8 cellular contexts compared by ENCODE assay signal in genomic region chr6:37820713-37821069, GRCh38. TPM values are rescaled to one million over a fixed set of nuclear protein-coding genes. Genes with fewer than 3 reads are reported as not detected.
DNase-seq lines count a peak whose midpoint lies in the region; ATAC-seq, FAIRE-seq and TF ChIP-seq lines count a peak whose summit lies in the region.

No MANE protein-coding gene starts in this region.

- H3K36me3 ChIP-seq in left ventricle myocardium inferior (no peaks in the 10 kb centered on the region), lower lobe of right lung (no peaks in the 10 kb centered on the region), uterus (no peaks in the 10 kb centered on the region)

- no peaks in the 10 kb centered on the region for H3K36me3 Mint-ChIP-seq in brain

- H3K27ac ChIP-seq in left ventricle myocardium inferior (replicated peaks), result peak overlapping the region; percentile 100
- peak overlapping the region; percentile 98 for H3K27ac ChIP-seq in lower lobe of right lung
- peak overlapping the region; percentile 95 to 99 for H3K27ac ChIP-seq in uterus

- H3K27me3 ChIP-seq in left ventricle myocardium inferior (ENCODE audit: low read depth) (no peaks in the 10 kb centered on the region), lower lobe of right lung (ENCODE audit: low read depth) (no peaks in the 10 kb centered on the region), uterus (no peaks in the 10 kb centered on the region)

- FAIRE-seq in H54 (lab: Jason Lieb, UNC), result no peak

- no peaks in the 10 kb centered on the region for H3K27me3 Mint-ChIP-seq in brain

- H3K27ac Mint-ChIP-seq in brain, result peak overlapping the region; percentile 54 to 97 (median 84)

- peaks cover 72% of the 10 kb centered on the region for H3K4me1 Mint-ChIP-seq in brain

- H3K4me3 Mint-ChIP-seq in brain, result peak overlapping the region; percentile 82 to 92 (median 85)

- no peaks in the 10 kb centered on the region for H3K9me3 Mint-ChIP-seq in brain

- TF ChIP-seq POLR2A in uterus (IDR thresholded peaks at IDR 0.05) (no peak), H54 (IDR thresholded peaks at IDR 0.05; ENCODE audit: low read depth, low read length) (no peak)

- intact Hi-C loops in left ventricle myocardium inferior (cut with micrococcal nuclease), result no loop called here
- intact Hi-C loops in Right ventricle myocardium inferior (cut with DNase I), result no loop called here
- intact Hi-C loops in lower lobe of right lung (cut with DNase I), result no loop called here
- intact Hi-C loops in uterus (cut with DNase I; ENCODE audit: low total_unique reads), result no loop called here

- H3K4me1 ChIP-seq in left ventricle myocardium inferior (peaks cover 73% of the 10 kb centered on the region), lower lobe of right lung (peaks cover 55% of the 10 kb centered on the region), uterus (no peaks in the 10 kb centered on the region)

- peak overlapping the region; percentile 92 for H3K4me3 ChIP-seq in left ventricle myocardium inferior
- peak overlapping the region; percentile 83 for H3K4me3 ChIP-seq in lower lobe of right lung
- peak overlapping the region; percentile 87 to 98 for H3K4me3 ChIP-seq in uterus

- no peak for TF ChIP-seq CTCF in left ventricle myocardium inferior (IDR thresholded peaks at IDR 0.05; ENCODE audit: borderline replicate concordance)
- no peak for TF ChIP-seq CTCF in brain (conservative IDR thresholded peaks at IDR 0.05)
- no peak for TF ChIP-seq CTCF in lower lobe of right lung (IDR thresholded peaks at IDR 0.05)
- no peak for TF ChIP-seq CTCF in uterus (IDR thresholded peaks at IDR 0.05)
- TF ChIP-seq CTCF in GM10266 (IDR thresholded peaks at IDR 0.05; ENCODE audit: control insufficient read depth, insufficient read depth, low read depth, missing control alignments), result no peak

- ATAC-seq in Right ventricle myocardium inferior (no peak), lower lobe of right lung (no peak)

- H3K9me3 ChIP-seq in left ventricle myocardium inferior (replicated peaks) (no peaks in the 10 kb centered on the region), lower lobe of right lung (no peaks in the 10 kb centered on the region), uterus (no peaks in the 10 kb centered on the region)

- DNase-seq in left ventricle myocardium inferior, result no peak
- no peak for DNase-seq in Right ventricle myocardium inferior (ENCODE audit: missing footprints)
- no peak for DNase-seq in lower lobe of right lung
- DNase-seq in uterus, result no peak
- DNase-seq in GM10266 (ENCODE audit: extremely low spot score), result no peak
- no peak for DNase-seq in H54 (ENCODE audit: insufficient read length, low spot score)
- DNase-seq in activated CD4-positive, alpha-beta T cell treated with anti-CD3 and anti-CD28 coated beads for 1 hour, result no peak

RNA-seq across cellular contexts. Expression of gene ZFAND3, which starts 1.2 kb away (rescaled TPM):
- total RNA-seq in left ventricle myocardium inferior, result 81.8 TPM
- 84.1 TPM for total RNA-seq in Right ventricle myocardium inferior
- polyA plus RNA-seq in brain (ENCODE audit: insufficient read depth, low read depth, low replicate concordance), result 159 TPM
- total RNA-seq in lower lobe of right lung, result 83.3 TPM
- total RNA-seq in uterus, result 10 to 100 TPM in 3 of 4 donors, 1 to 10 TPM in 1; 5.0 to 81.9 (median 54.6) TPM
